In genomic region chr3:39107874-39108308, GRCh38 we compare ENCODE assay signal across 8 cellular contexts. TPM values are rescaled to one million over a fixed set of nuclear protein-coding genes. Genes with fewer than 3 reads are reported as not detected.
DNase-seq lines count a peak whose midpoint lies in the region; ATAC-seq and TF ChIP-seq lines count a peak whose summit lies in the region.

No MANE protein-coding gene starts in this region.

- no peaks in the 10 kb centered on the region for H3K36me3 ChIP-seq in CD4-positive, alpha-beta memory T cell (ENCODE audit: insufficient read depth, low read length)
- H3K36me3 ChIP-seq in right atrium auricular region (no peaks in the 10 kb centered on the region), skeletal muscle satellite cell (ENCODE audit: insufficient read depth, low read length) (no peaks in the 10 kb centered on the region)

- CTCF ChIA-PET in CD4-positive, alpha-beta memory T cell (lab: Charles Lee; ENCODE audit: partially characterized antibody) = interaction anchor here (0.7 to 14.8 kb wide), 5 partner anchors 19 to 182 kb away, joined by 3 to 170 read pairs (median 8); no protein-coding TSS in a partner anchor

- H3K4me1 ChIP-seq in CD4-positive, alpha-beta memory T cell (ENCODE audit: insufficient read depth, low read length) = peaks cover 45% of the 10 kb centered on the region
- H3K4me1 ChIP-seq in right atrium auricular region = peaks cover 0 to 51% of the 10 kb centered on the region in 2 donors
- peaks cover 21% of the 10 kb centered on the region for H3K4me1 ChIP-seq in skeletal muscle satellite cell (ENCODE audit: control insufficient read depth, insufficient read depth, low read length)

- peaks cover 35 to 57% (median 47%) of the 10 kb centered on the region in 4 donors for H3K4me1 Mint-ChIP-seq in CD4-positive, alpha-beta memory T cell
- peaks cover 37% of the 10 kb centered on the region for H3K4me1 Mint-ChIP-seq in activated T-helper 17 cell treated with anti-CD3 and anti-CD28 coated beads, Interleukin-2, amount 50 U/mL, for 72 hours

- H3K27me3 ChIP-seq in CD4-positive, alpha-beta memory T cell (ENCODE audit: insufficient read depth, low read length) = no peaks in the 10 kb centered on the region
- H3K27me3 ChIP-seq in right atrium auricular region = no peaks in the 10 kb centered on the region
- H3K27me3 ChIP-seq in skeletal muscle satellite cell (ENCODE audit: control insufficient read depth, insufficient read depth, low read length) = no peaks in the 10 kb centered on the region

- H3K9me3 Mint-ChIP-seq in CD4-positive, alpha-beta memory T cell = no peaks in the 10 kb centered on the region
- H3K9me3 Mint-ChIP-seq in activated T-helper 17 cell treated with anti-CD3 and anti-CD28 coated beads, Interleukin-2, amount 50 U/mL, for 72 hours = no peaks in the 10 kb centered on the region

- H3K9ac ChIP-seq in skeletal muscle satellite cell (ENCODE audit: low read depth, low read length) = peak overlapping the region; percentile 98

- peaks cover 0 to 11% of the 10 kb centered on the region in 2 donors for H3K36me3 Mint-ChIP-seq in CD4-positive, alpha-beta memory T cell
- H3K36me3 Mint-ChIP-seq in activated T-helper 17 cell treated with anti-CD3 and anti-CD28 coated beads, Interleukin-2, amount 50 U/mL, for 72 hours (ENCODE audit: low read depth) = peaks cover 7% of the 10 kb centered on the region

- peak in 2 of 5 donors; percentile 10 to 22 for DNase-seq in CD4-positive, alpha-beta memory T cell
- DNase-seq in right atrium auricular region (ENCODE audit: low spot score) (no peak), UCSD-AML1 (lab: John Stamatoyannopoulos, UW; ENCODE audit: unreplicated experiment) (no peak), NCI-H146 treated with DMSO at 0.1 percent for 48 hours (lab: John Stamatoyannopoulos, UW; ENCODE audit: unreplicated experiment) (no peak), MV-4-11 (lab: John Stamatoyannopoulos, UW) (no peak)

- TF ChIP-seq CTCF in right atrium auricular region (IDR thresholded peaks at IDR 0.05) = no peak

- peak; percentile 23 for ATAC-seq in HG02870 (IDR thresholded peaks at IDR 0.05; ENCODE audit: unreplicated experiment)
- peak; percentile 18 for ATAC-seq in activated T-helper 17 cell treated with anti-CD3 and anti-CD28 coated beads, Interleukin-2, amount 50 U/mL, for 72 hours (replicated peaks)

- no peaks in the 10 kb centered on the region for H3K27me3 Mint-ChIP-seq in CD4-positive, alpha-beta memory T cell
- no peaks in the 10 kb centered on the region for H3K27me3 Mint-ChIP-seq in activated T-helper 17 cell treated with anti-CD3 and anti-CD28 coated beads, Interleukin-2, amount 50 U/mL, for 72 hours

- POLR2A ChIA-PET in CD4-positive, alpha-beta memory T cell (lab: Charles Lee; ENCODE audit: partially characterized antibody) = interaction anchor here (0.8 to 2.8 kb wide), 11 partner anchors 9 to 299 kb away, joined by 3 to 13 read pairs (median 5); partner anchors contain the start of gene RPSA

- peak overlapping the region; percentile 88 to 99 (median 96) for H3K27ac Mint-ChIP-seq in CD4-positive, alpha-beta memory T cell
- H3K27ac Mint-ChIP-seq in activated T-helper 17 cell treated with anti-CD3 and anti-CD28 coated beads, Interleukin-2, amount 50 U/mL, for 72 hours = peak overlapping the region; percentile 93

- H3K4me2 ChIP-seq in skeletal muscle satellite cell (ENCODE audit: low read length) = peak overlapping the region; percentile 98

- H3K9me3 ChIP-seq in CD4-positive, alpha-beta memory T cell (ENCODE audit: control insufficient read depth in 1 of 2, low read length in 2 of 2) = no peaks in the 10 kb centered on the region
- no peaks in the 10 kb centered on the region for H3K9me3 ChIP-seq in right atrium auricular region
- no peaks in the 10 kb centered on the region for H3K9me3 ChIP-seq in skeletal muscle satellite cell (replicated peaks; ENCODE audit: low read length)

- intact Hi-C loops in CD4-positive, alpha-beta memory T cell (cut with micrococcal nuclease) = loop anchor here (2.0 to 5.0 kb wide), 3 partner anchors 56 to 274 kb away; partner anchors contain the start of genes SCN11A, SLC25A38 and WDR48

- H3K27ac ChIP-seq in CD4-positive, alpha-beta memory T cell (ENCODE audit: low read depth, low read length) = peak overlapping the region; percentile 76
- H3K27ac ChIP-seq in right atrium auricular region = peak overlapping the region; percentile 92 to 95

- peak overlapping the region; percentile 67 to 71 for H3K4me3 ChIP-seq in CD4-positive, alpha-beta memory T cell (ENCODE audit: low read length in 2 of 2)
- H3K4me3 ChIP-seq in right atrium auricular region (peak overlapping the region; percentile 84 to 95), skeletal muscle satellite cell (ENCODE audit: low read length) (peak overlapping the region; percentile 100)

- H3K4me3 Mint-ChIP-seq in CD4-positive, alpha-beta memory T cell = peak overlapping the region; percentile 87 to 99 (median 94)
- H3K4me3 Mint-ChIP-seq in activated T-helper 17 cell treated with anti-CD3 and anti-CD28 coated beads, Interleukin-2, amount 50 U/mL, for 72 hours = peak overlapping the region; percentile 96

RNA-seq across cellular contexts. Expression of gene TTC21A, which starts 0.4 kb away (rescaled TPM):
- total RNA-seq in CD4-positive, alpha-beta memory T cell = 1 to 10 TPM; 3.0 to 3.9 TPM
- polyA plus RNA-seq in CD4-positive, alpha-beta memory T cell = 1 to 10 TPM in 1 of 2 donors, not detected in 1; 1.1 TPM
- 1 to 10 TPM; 2.7 to 4.7 TPM for total RNA-seq in activated T-helper 17 cell treated with anti-CD3 and anti-CD28 coated beads, Interleukin-2, amount 50 U/mL, for 72 hours
- 1 to 10 TPM in 1 of 2 donors, under 1 TPM in 1; 0.85 to 1.8 TPM for total RNA-seq in right atrium auricular region
- 2.8 and 3.5 TPM in 2 replicates for total RNA-seq in skeletal muscle satellite cell (2012; rRNA removed)

RNA-seq across cellular contexts. Expression of gene GORASP1, which starts 0.5 kb away (rescaled TPM):
- 10 to 100 TPM; 57.1 to 58.4 TPM for total RNA-seq in CD4-positive, alpha-beta memory T cell
- polyA plus RNA-seq in CD4-positive, alpha-beta memory T cell = 10 to 100 TPM; 21.5 to 22.1 TPM
- total RNA-seq in activated T-helper 17 cell treated with anti-CD3 and anti-CD28 coated beads, Interleukin-2, amount 50 U/mL, for 72 hours = 10 to 100 TPM; 21.2 to 24.2 TPM
- 10 to 100 TPM; 34.3 to 38.8 TPM for total RNA-seq in right atrium auricular region
- 25.6 and 29.3 TPM in 2 replicates for total RNA-seq in skeletal muscle satellite cell (2012; rRNA removed)

RNA-seq across cellular contexts. Expression of gene CSRNP1, which starts 45.5 kb away (rescaled TPM):
- total RNA-seq in CD4-positive, alpha-beta memory T cell = 10 to 100 TPM; 14.9 to 15.3 TPM
- 10 to 100 TPM; 22.5 to 89.7 TPM for polyA plus RNA-seq in CD4-positive, alpha-beta memory T cell
- 100 to 1,000 TPM in 1 of 2 donors, 10 to 100 TPM in 1; 42.9 to 145 TPM for total RNA-seq in activated T-helper 17 cell treated with anti-CD3 and anti-CD28 coated beads, Interleukin-2, amount 50 U/mL, for 72 hours
- total RNA-seq in right atrium auricular region = 10 to 100 TPM; 48.0 to 49.5 TPM
- total RNA-seq in skeletal muscle satellite cell (2012; rRNA removed) = 2.3 and 6.3 TPM in 2 replicates

RNA-seq across cellular contexts. Expression of gene WDR48, which starts 56.1 kb away (rescaled TPM):
- total RNA-seq in CD4-positive, alpha-beta memory T cell = 10 to 100 TPM; 59.4 to 69.8 TPM
- polyA plus RNA-seq in CD4-positive, alpha-beta memory T cell = 10 to 100 TPM; 32.6 to 48.1 TPM
- total RNA-seq in activated T-helper 17 cell treated with anti-CD3 and anti-CD28 coated beads, Interleukin-2, amount 50 U/mL, for 72 hours = 10 to 100 TPM; 56.6 to 81.1 TPM
- 10 to 100 TPM; 11.9 to 17.1 TPM for total RNA-seq in right atrium auricular region
- total RNA-seq in skeletal muscle satellite cell (2012; rRNA removed) = 17.9 and 25.1 TPM in 2 replicates

RNA-seq across cellular contexts. Expression of gene SCN11A, which starts 56.1 kb away (rescaled TPM):
- under 1 TPM; 0.08 to 0.15 TPM for total RNA-seq in CD4-positive, alpha-beta memory T cell
- polyA plus RNA-seq in CD4-positive, alpha-beta memory T cell = not detected
- total RNA-seq in activated T-helper 17 cell treated with anti-CD3 and anti-CD28 coated beads, Interleukin-2, amount 50 U/mL, for 72 hours = under 1 TPM; 0.21 to 0.22 TPM
- under 1 TPM; 0.07 to 0.08 TPM for total RNA-seq in right atrium auricular region
- total RNA-seq in skeletal muscle satellite cell (2012; rRNA removed) = not detected in 2 replicates
